ENCODE assay signal across 8 cellular contexts in genomic region chr9:120842685-120843485, GRCh38. TPM values are rescaled to one million over a fixed set of nuclear protein-coding genes. Genes with fewer than 3 reads are reported as not detected.
DNase-seq lines count a peak whose midpoint lies in the region; ATAC-seq and TF ChIP-seq lines count a peak whose summit lies in the region.

TSS of gene PSMD5 (minus strand) at chr9:120842922. CDS start at chr9:120842909, 13 bp downstream.

- peak within 1 kb of the TSS; percentile 72 to 92 (median 73) for H3K4me3 ChIP-seq in transverse colon

- POLR2A ChIA-PET in GM10248 (lab: Yijun Ruan, JAX) = interaction anchor here (0.5 kb wide), 1 partner anchor 9 kb away, joined by 6 read pairs; no protein-coding TSS in a partner anchor

- H3K27ac ChIP-seq in adipose tissue (ENCODE audit: low read depth, low read length) = peak within 1 kb of the TSS; percentile 65
- H3K27ac ChIP-seq in transverse colon = peak within 1 kb of the TSS; percentile 94 to 97 (median 96)

- CTCF ChIA-PET in GM10248 (lab: Yijun Ruan, JAX) = interaction anchor here (0.7 to 1.0 kb wide), 2 partner anchors 18 to 19 kb away, joined by 3 read pairs; no protein-coding TSS in a partner anchor

- intact Hi-C loops in cardiac septum (cut with DNase I) (loop anchor here (5.0 kb wide), 2 partner anchors 34 to 51 kb away; partner anchors contain the start of genes FBXW2 and PHF19), transverse colon (cut with DNase I; ENCODE audit: low total_unique reads) (no loop called here)

- no peaks in the 10 kb centered on the region for H3K36me3 ChIP-seq in transverse colon

- H3K4me1 ChIP-seq in transverse colon = peaks cover 7 to 33% (median 16%) of the 10 kb centered on the region in 4 donors

- 1 to 8% (median 4%) methylated on average over 61 to 62 of the region's 62 CpGs for WGBS in adipose tissue, 3 donors
- WGBS in transverse colon (ENCODE audit: low coverage in 1 of 2), 2 donors = 1% methylated on average over 31 of the region's 62 CpGs; no CpG with 5 or more reads in 1 of the 2 donors

- DNase-seq in GM10248 (ENCODE audit: extremely low spot score) (peak; percentile 99), NCI-H1105 treated with DMSO at 0.1 percent for 48 hours (lab: John Stamatoyannopoulos, UW) (peak; percentile 94), SW480 (ENCODE audit: low spot score) (peak; percentile 99), cardiac septum (ENCODE audit: low spot score) (peak; percentile 98), pons (ENCODE audit: low spot score) (peak; percentile 92), transverse colon (peak; percentile 98)

- TF ChIP-seq EP300 in transverse colon (IDR thresholded peaks at IDR 0.05; ENCODE audit: low read depth) = peak; percentile 30

- TF ChIP-seq CTCF in GM10248 (IDR thresholded peaks at IDR 0.05; ENCODE audit: control extremely low read depth, extremely low read depth, low read depth, missing control alignments) (no peak), transverse colon (IDR thresholded peaks at IDR 0.05) (peak in 1 of 5 experiments; percentile 25)

- H3K27me3 ChIP-seq in transverse colon = no peaks in the 10 kb centered on the region

- in situ Hi-C loops in transverse colon (cut with MboI; ENCODE audit: low pct_ligation_motif_present in 1 of 4, low pct_unique_long_range_greater_than_20kb in 1 of 4, low sequenced_read_pairs in 3 of 4) = no loop called here

- peak; percentile 99 for ATAC-seq in HG02642 (IDR thresholded peaks at IDR 0.05; ENCODE audit: poor library complexity, unreplicated experiment)

- H3K9me3 ChIP-seq in transverse colon = no peaks in the 10 kb centered on the region

- peak; percentile 93 for TF ChIP-seq POLR2A in transverse colon (IDR thresholded peaks at IDR 0.05)

RNA-seq across cellular contexts. Expression of gene PSMD5, which starts in this region (rescaled TPM):
- polyA plus RNA-seq in adipose tissue = 10 to 100 TPM; 14.8 to 25.9 (median 15.8) TPM
- 13.5 TPM for total RNA-seq in cardiac septum
- total RNA-seq in transverse colon = 10 to 100 TPM; 25.3 to 36.6 (median 28.7) TPM

Comparison
In these comparisons a context has a peak if more than half of its experiments do, and no peak if none do; other contexts are left out.
1. Peak in every context shown above with its lines: DNase-seq, ATAC-seq, H3K4me3 ChIP-seq and H3K27ac ChIP-seq.